20 cellular contexts compared by ENCODE assay signal in the genomic region with DNA sequence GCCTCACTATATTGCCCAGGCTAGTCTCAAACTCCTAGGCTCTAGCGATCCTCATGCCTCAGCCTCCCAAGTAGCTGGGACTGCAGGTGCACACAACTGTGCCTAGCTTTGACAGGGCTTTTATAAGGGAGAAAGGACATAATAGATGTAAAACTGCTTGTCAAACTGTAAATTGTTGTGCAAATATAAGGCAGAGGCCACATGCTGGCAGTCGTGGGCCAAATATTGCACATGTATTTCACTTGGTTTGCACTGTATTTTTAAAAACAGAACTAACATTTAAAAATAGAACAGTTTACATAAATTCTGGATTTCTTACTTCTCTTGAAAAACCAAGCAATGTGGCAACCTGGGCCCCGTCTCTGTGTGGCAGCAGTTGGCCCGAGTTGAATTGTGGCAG.
"Had no signal": no experiment of that assay in that cellular context is flagged by ENCODE, and none has a peak within 500 bp of the region (broad histone marks: within the 10 kb centered on the region; RNA-seq: fewer than 3 reads in every experiment).

No MANE protein-coding gene starts in this region.

- H3K36me3 ChIP-seq: ascending aorta, esophagus squamous epithelium, heart right ventricle, prostate gland, right atrium auricular region, tibial artery had no signal

- H3K4me1 ChIP-seq: ascending aorta, prostate gland, tibial artery had no signal

- H3K27ac ChIP-seq: ascending aorta, heart right ventricle, prostate gland, right atrium auricular region, tibial artery had no signal

- ATAC-seq: activated CD4-positive, CD25-positive, alpha-beta regulatory T cell treated with anti-CD3 and anti-CD28 coated beads, Interleukin-2, amount 50 U/mL, for 24 hours; activated CD8-positive, alpha-beta T cell treated with anti-CD3 and anti-CD28 coated beads, Interleukin-2, amount 10 ng/mL, durations not matched to agents 7 days and 5 days; activated naive CD8-positive, alpha-beta T cell treated with anti-CD3 and anti-CD28 coated beads, Interleukin-2, amount 50 U/mL, for 24 hours; activated T-cell treated with anti-CD3 and anti-CD28 coated beads, Interleukin-2, amount 50 U/mL, for 4 hours; heart right ventricle; left ventricle myocardium superior; naive thymus-derived CD4-positive, alpha-beta T cell had no signal

- H3K9me3 ChIP-seq: ascending aorta, esophagus squamous epithelium, heart right ventricle, prostate gland, right atrium auricular region, tibial artery had no signal

- H3K27me3 ChIP-seq: ascending aorta, esophagus squamous epithelium, right atrium auricular region, tibial artery had no signal

- H3K4me3 ChIP-seq: ascending aorta, esophagus squamous epithelium, heart right ventricle, prostate gland, right atrium auricular region, tibial artery had no signal

- DNase-seq: activated CD4-positive, alpha-beta T cell treated with anti-CD3 and anti-CD28 coated beads, Interleukin-2, amount 10 ng/mL, durations not matched to agents 7 days and 5 days; activated CD8-positive, alpha-beta T cell treated with anti-CD3 and anti-CD28 coated beads, Interleukin-2, amount 10 ng/mL, durations not matched to agents 7 days and 5 days; activated naive CD4-positive, alpha-beta T cell treated with anti-CD3 and anti-CD28 coated beads, Interleukin-2, amount 10 ng/mL, durations not matched to agents 7 days and 5 days; activated naive CD8-positive, alpha-beta T cell treated with anti-CD3 and anti-CD28 coated beads, Interleukin-2, amount 50 U/mL, for 24 hours; activated T-cell treated with anti-CD3 and anti-CD28 coated beads, Interleukin-2, amount 50 U/mL, for 4 hours; cerebellar nuclear complex; cortex of kidney; esophagus squamous epithelium; heart right ventricle; left ventricle myocardium superior; mesenchymal stem cell; naive thymus-derived CD4-positive, alpha-beta T cell; stimulated activated CD4-positive, alpha-beta T cell treated with anti-CD3 and anti-CD28 coated beads, Interleukin-2, amount 100 ng/mL, for 24 hours; stimulated activated naive CD4-positive, alpha-beta T cell treated with Interleukin-2 at 50 U/mL for 16 hours; T-helper 9 cell; tibial artery had no signal
